ENCODE assay signal across 13 cellular contexts in genomic region chr2:217922101-217923006, GRCh38.
DNase-seq lines count a peak whose midpoint lies in the region; ATAC-seq, FAIRE-seq and TF ChIP-seq lines count a peak whose summit lies in the region.
"Had no signal": no experiment of that assay in that cellular context is flagged by ENCODE, and none has a peak within 500 bp of the region (broad histone marks: within the 10 kb centered on the region; RNA-seq: fewer than 3 reads in every experiment).

No MANE protein-coding gene starts in this region.

- H3K27ac ChIP-seq in right cardiac atrium (ENCODE audit: low read length) (peak overlapping the region; percentile 70), trophoblast cell (ENCODE audit: low read depth, low read length) (no peak overlapping the region)
- H3K27ac ChIP-seq: epithelial cell of prostate, KMS-11 had no signal

- POLR2A ChIA-PET in activated CD4-positive, alpha-beta T cell treated with anti-CD3 and anti-CD28 coated beads for 36 hours (lab: Charles Lee) = no interaction called here

- H3K18ac ChIP-seq in trophoblast cell (ENCODE audit: low read length) = no peak overlapping the region

- no peaks in the 10 kb centered on the region for H3K79me2 ChIP-seq in trophoblast cell (ENCODE audit: control insufficient read depth, insufficient read depth, low read length, poor library complexity)

- H3K36me3 ChIP-seq in trophoblast cell (ENCODE audit: control insufficient read depth in 1 of 2, insufficient read depth in 2 of 2, low read length in 2 of 2) = no peaks in the 10 kb centered on the region

- no peak overlapping the region for H4K8ac ChIP-seq in trophoblast cell (ENCODE audit: low read depth, low read length)

- H3K4me1 Mint-ChIP-seq in stimulated activated naive CD8-positive, alpha-beta T cell treated with anti-CD3 and anti-CD28 coated beads, Interleukin-15, amount 100 ng/mL, for 72 hours = no peaks in the 10 kb centered on the region
- H3K4me1 Mint-ChIP-seq in T-helper 2 cell treated with Interferon-gamma antibody and Interleukin-4, amounts not matched to agents 5 μg/mL and 100 μg/mL, for 36 hours (ENCODE audit: low read depth) = no peaks in the 10 kb centered on the region
- no peaks in the 10 kb centered on the region for H3K4me1 Mint-ChIP-seq in activated CD4-positive, alpha-beta T cell treated with anti-CD3 and anti-CD28 coated beads for 36 hours
- H3K4me1 Mint-ChIP-seq: B cell had no signal

- H3K4me2 ChIP-seq in trophoblast cell (ENCODE audit: low read length) = no peak overlapping the region
- H3K4me2 ChIP-seq: KMS-11 had no signal

- H3K36me3 Mint-ChIP-seq in T-helper 2 cell treated with Interferon-gamma antibody and Interleukin-4, amounts not matched to agents 5 μg/mL and 100 μg/mL, for 36 hours (ENCODE audit: low read depth) = no peaks in the 10 kb centered on the region
- no peaks in the 10 kb centered on the region for H3K36me3 Mint-ChIP-seq in activated CD4-positive, alpha-beta T cell treated with anti-CD3 and anti-CD28 coated beads for 36 hours (ENCODE audit: low read depth)

- peak overlapping the region; percentile 10 for H2AFZ ChIP-seq in trophoblast cell (ENCODE audit: insufficient read depth, low read length, poor library complexity)

- H4K12ac ChIP-seq in trophoblast cell (ENCODE audit: low read depth, low read length) = no peak overlapping the region

- no peaks in the 10 kb centered on the region for H3K9me3 Mint-ChIP-seq in stimulated activated naive CD8-positive, alpha-beta T cell treated with anti-CD3 and anti-CD28 coated beads, Interleukin-15, amount 100 ng/mL, for 72 hours
- H3K9me3 Mint-ChIP-seq in T-helper 2 cell treated with Interferon-gamma antibody and Interleukin-4, amounts not matched to agents 5 μg/mL and 100 μg/mL, for 36 hours = no peaks in the 10 kb centered on the region
- no peaks in the 10 kb centered on the region for H3K9me3 Mint-ChIP-seq in activated CD4-positive, alpha-beta T cell treated with anti-CD3 and anti-CD28 coated beads for 36 hours (ENCODE audit: low read depth)

- intact Hi-C loops in right cardiac atrium (cut with DNase I) = no loop called here
- intact Hi-C loops in activated CD4-positive, alpha-beta T cell treated with anti-CD3 and anti-CD28 coated beads for 36 hours (cut with DNase I, micrococcal nuclease) = no loop called here

- H3K4ac ChIP-seq in trophoblast cell (ENCODE audit: low read depth, low read length) = no peak overlapping the region

- peak overlapping the region; percentile 49 for H2AK5ac ChIP-seq in trophoblast cell (ENCODE audit: low read length)

- CTCF ChIA-PET in activated CD4-positive, alpha-beta T cell treated with anti-CD3 and anti-CD28 coated beads for 36 hours (lab: Charles Lee) = interaction anchor here (1.0 kb wide), 1 partner anchor 36 kb away, joined by 3 read pairs; no protein-coding TSS in a partner anchor

- 28% methylated on average over 19 of the region's 19 CpGs for WGBS in right cardiac atrium
- WGBS in trophoblast cell (ENCODE audit: extremely low coverage, insufficient coverage, insufficient read length) = no CpG with 5 or more reads among the region's 19 CpGs

- peak overlapping the region; percentile 23 for H2BK12ac ChIP-seq in trophoblast cell (ENCODE audit: low read length)

- H4K91ac ChIP-seq in trophoblast cell (ENCODE audit: low read depth, low read length) = peak overlapping the region; percentile 42

- no peak overlapping the region for H3K4me3 Mint-ChIP-seq in stimulated activated naive CD8-positive, alpha-beta T cell treated with anti-CD3 and anti-CD28 coated beads, Interleukin-15, amount 100 ng/mL, for 72 hours
- no peak overlapping the region for H3K4me3 Mint-ChIP-seq in T-helper 2 cell treated with Interferon-gamma antibody and Interleukin-4, amounts not matched to agents 5 μg/mL and 100 μg/mL, for 36 hours
- H3K4me3 Mint-ChIP-seq in activated CD4-positive, alpha-beta T cell treated with anti-CD3 and anti-CD28 coated beads for 36 hours = no peak overlapping the region
- H3K4me3 Mint-ChIP-seq: B cell had no signal

- no peak overlapping the region for H3K23ac ChIP-seq in trophoblast cell (ENCODE audit: low read length)

- H2BK5ac ChIP-seq in trophoblast cell (ENCODE audit: low read depth, low read length, poor library complexity) = no peak overlapping the region

- no peak for FAIRE-seq in frontal cortex (lab: Jason Lieb, UNC)
- FAIRE-seq in GM12891 (lab: Jason Lieb, UNC) = no peak

- H3K4me3 ChIP-seq in right cardiac atrium (ENCODE audit: low read length) = no peak overlapping the region
- H3K4me3 ChIP-seq in trophoblast cell (ENCODE audit: low read depth, low read length) = no peak overlapping the region

- H3K9me3 ChIP-seq in right cardiac atrium (ENCODE audit: control insufficient read depth, low read length) (no peaks in the 10 kb centered on the region), trophoblast cell (ENCODE audit: insufficient read depth, low read depth, low read length) (peaks cover 2% of the 10 kb centered on the region)

- peaks cover 6% of the 10 kb centered on the region for H3K79me1 ChIP-seq in trophoblast cell (ENCODE audit: low read length)

- no peak overlapping the region for H2BK120ac ChIP-seq in trophoblast cell (ENCODE audit: insufficient read depth, low read length, poor library complexity)

- TF ChIP-seq POLR2A in GM12891 (IDR thresholded peaks at IDR 0.05; ENCODE audit: low read depth, low read length) = no peak

- no peak overlapping the region for H3K27ac Mint-ChIP-seq in stimulated activated naive CD8-positive, alpha-beta T cell treated with anti-CD3 and anti-CD28 coated beads, Interleukin-15, amount 100 ng/mL, for 72 hours
- H3K27ac Mint-ChIP-seq in T-helper 2 cell treated with Interferon-gamma antibody and Interleukin-4, amounts not matched to agents 5 μg/mL and 100 μg/mL, for 36 hours = no peak overlapping the region
- H3K27ac Mint-ChIP-seq in activated CD4-positive, alpha-beta T cell treated with anti-CD3 and anti-CD28 coated beads for 36 hours = no peak overlapping the region
- H3K27ac Mint-ChIP-seq: B cell had no signal

- H3K4me1 ChIP-seq in right cardiac atrium (ENCODE audit: control insufficient read depth, insufficient read depth, low read length) (peaks cover 61% of the 10 kb centered on the region), trophoblast cell (ENCODE audit: control insufficient read depth in 1 of 2, insufficient read depth in 2 of 2, low read length in 2 of 2) (peaks cover 22 to 39% of the 10 kb centered on the region in 2 experiments)

- no peak overlapping the region for H3K9ac ChIP-seq in trophoblast cell (ENCODE audit: low read length)
- H3K9ac ChIP-seq: KMS-11 had no signal

- peak; percentile 32 for ATAC-seq in stimulated activated naive CD8-positive, alpha-beta T cell treated with anti-CD3 and anti-CD28 coated beads, Interleukin-15, amount 100 ng/mL, for 72 hours
- no peak for ATAC-seq in stimulated activated naive CD8-positive, alpha-beta T cell treated with anti-CD3 and anti-CD28 coated beads, Interleukin-15, Interleukin-2, amounts not matched to agents 100 U/mL and 50 U/mL, for 24 hours
- peak; percentile 43 to 54 for ATAC-seq in right cardiac atrium
- ATAC-seq in activated CD4-positive, alpha-beta T cell treated with anti-CD3 and anti-CD28 coated beads for 36 hours = no peak

- peak overlapping the region; percentile 22 for H3K14ac ChIP-seq in trophoblast cell (ENCODE audit: low read length)

- DNase-seq in stimulated activated naive CD8-positive, alpha-beta T cell treated with anti-CD3 and anti-CD28 coated beads, Interleukin-15, amount 100 ng/mL, for 72 hours = no peak
- DNase-seq in stimulated activated naive CD8-positive, alpha-beta T cell treated with anti-CD3 and anti-CD28 coated beads, Interleukin-15, Interleukin-2, amounts not matched to agents 100 U/mL and 50 U/mL, for 24 hours = no peak
- DNase-seq in right cardiac atrium (peak; percentile 60 to 87 (median 82)), trophoblast cell (no peak), frontal cortex (ENCODE audit: low spot score in 2 of 2) (no peak), GM12891 (ENCODE audit: insufficient read length, low spot score) (no peak)
- DNase-seq in T-helper 2 cell treated with Interferon-gamma antibody and Interleukin-4, amounts not matched to agents 5 μg/mL and 100 μg/mL, for 36 hours (ENCODE audit: low spot score) = no peak
- DNase-seq in activated CD4-positive, alpha-beta T cell treated with anti-CD3 and anti-CD28 coated beads for 36 hours = no peak
- DNase-seq: activated gamma-delta T cell treated with Interleukin-2 at 50 U/mL for 16 hours, NCI-H524 treated with DMSO at 0.1 percent for 48 hours had no signal

- H3K27me3 ChIP-seq in right cardiac atrium (ENCODE audit: control insufficient read depth, insufficient read depth) (no peaks in the 10 kb centered on the region), trophoblast cell (ENCODE audit: insufficient read depth, low read length) (no peaks in the 10 kb centered on the region)

- H3K27me3 Mint-ChIP-seq in stimulated activated naive CD8-positive, alpha-beta T cell treated with anti-CD3 and anti-CD28 coated beads, Interleukin-15, amount 100 ng/mL, for 72 hours = no peaks in the 10 kb centered on the region
- H3K27me3 Mint-ChIP-seq in T-helper 2 cell treated with Interferon-gamma antibody and Interleukin-4, amounts not matched to agents 5 μg/mL and 100 μg/mL, for 36 hours (ENCODE audit: low read depth) = no peaks in the 10 kb centered on the region
- H3K27me3 Mint-ChIP-seq in activated CD4-positive, alpha-beta T cell treated with anti-CD3 and anti-CD28 coated beads for 36 hours = no peaks in the 10 kb centered on the region

TF ChIP-seq in GM12891, 5 proteins besides CTCF, POLR2A, EP300 and RAD21:
- TF ChIP-seq POU2F2 (IDR thresholded peaks at IDR 0.05; ENCODE audit: low read depth, low read length) = no peak
- no peak for TF ChIP-seq POLR2AphosphoS5 (IDR thresholded peaks at IDR 0.05; ENCODE audit: low read depth, low read length)
- TF ChIP-seq PAX5 (IDR thresholded peaks at IDR 0.05; ENCODE audit: insufficient read depth, low read length, severe bottlenecking) = no peak
- TF ChIP-seq TAF1 (IDR thresholded peaks at IDR 0.05; ENCODE audit: low read depth, low read length) = no peak
- TF ChIP-seq SPI1 (IDR thresholded peaks at IDR 0.05; ENCODE audit: low read depth, low read length) = no peak
TF ChIP-seq in GM12891: peak in this region for 0.

Comparison
In these comparisons a context has a peak if more than half of its experiments do, and no peak if none do; other contexts are left out.
1. ATAC-seq: peak in stimulated activated naive CD8-positive, alpha-beta T cell treated with anti-CD3 and anti-CD28 coated beads, Interleukin-15, amount 100 ng/mL, for 72 hours (single experiment) and right cardiac atrium (2 of 2); none in stimulated activated naive CD8-positive, alpha-beta T cell treated with anti-CD3 and anti-CD28 coated beads, Interleukin-15, Interleukin-2, amounts not matched to agents 100 U/mL and 50 U/mL, for 24 hours (single experiment) and activated CD4-positive, alpha-beta T cell treated with anti-CD3 and anti-CD28 coated beads for 36 hours (single experiment).
2. DNase-seq: peak in right cardiac atrium (3 of 3); none in stimulated activated naive CD8-positive, alpha-beta T cell treated with anti-CD3 and anti-CD28 coated beads, Interleukin-15, amount 100 ng/mL, for 72 hours (0 of 2), stimulated activated naive CD8-positive, alpha-beta T cell treated with anti-CD3 and anti-CD28 coated beads, Interleukin-15, Interleukin-2, amounts not matched to agents 100 U/mL and 50 U/mL, for 24 hours (single experiment), trophoblast cell (0 of 2), frontal cortex (0 of 2), T-helper 2 cell treated with Interferon-gamma antibody and Interleukin-4, amounts not matched to agents 5 μg/mL and 100 μg/mL, for 36 hours (single experiment), GM12891 (single experiment) and activated CD4-positive, alpha-beta T cell treated with anti-CD3 and anti-CD28 coated beads for 36 hours (single experiment).